Comparison of ENCODE assay signal across 25 cellular contexts in the genomic region with DNA sequence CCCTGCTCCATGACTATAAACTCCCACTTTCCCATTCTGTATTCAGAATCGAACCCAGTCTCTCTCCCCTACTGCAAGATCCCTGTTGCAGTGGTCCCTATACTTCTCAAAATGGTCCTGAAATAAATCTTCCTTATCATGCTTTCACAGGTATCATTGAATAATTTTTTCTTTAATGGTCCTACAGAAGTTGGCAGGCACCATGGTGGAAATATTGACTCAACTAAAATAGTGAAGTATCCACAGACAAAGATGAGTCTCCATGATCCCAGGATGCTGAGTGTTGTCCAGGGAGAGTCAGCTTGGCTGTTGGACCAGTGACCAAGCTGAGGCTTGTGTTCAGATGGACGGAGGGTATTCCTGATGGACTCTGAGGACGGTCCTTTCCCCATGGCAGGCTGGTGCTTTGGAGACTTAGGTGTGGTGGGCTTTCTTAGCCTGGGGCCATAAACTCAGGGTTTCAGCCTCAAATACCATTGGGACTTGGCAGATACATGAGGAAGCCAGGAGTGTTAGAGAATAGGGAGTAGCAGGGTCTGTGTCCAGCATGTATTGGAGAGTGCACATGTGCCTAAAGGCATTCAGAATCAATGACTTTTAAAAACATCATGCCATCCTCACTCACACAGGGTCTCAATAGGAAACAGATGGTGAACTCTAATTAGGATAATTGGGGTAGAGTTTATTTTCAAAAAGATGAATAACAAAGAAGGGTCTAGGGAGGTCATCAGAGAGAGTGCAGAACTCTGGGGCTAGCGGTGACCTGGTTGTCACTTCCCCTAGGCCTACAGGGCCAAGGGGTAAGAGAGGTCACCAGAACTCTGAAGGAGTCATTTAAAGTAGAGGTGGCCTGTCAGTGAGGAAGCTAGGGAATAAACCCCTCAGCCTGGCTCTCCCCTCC. TPM values are rescaled to one million over a fixed set of nuclear protein-coding genes. Genes with fewer than 3 reads are reported as not detected.
DNase-seq lines count a peak whose midpoint lies in the region; ATAC-seq and TF ChIP-seq lines count a peak whose summit lies in the region.
"Had no signal": no experiment of that assay in that cellular context is flagged by ENCODE, and none has a peak within 500 bp of the region (broad histone marks: within the 10 kb centered on the region; RNA-seq: fewer than 3 reads in every experiment).

No MANE protein-coding gene starts in this region.

- peaks cover 25% of the 10 kb centered on the region for H3K27me3 Mint-ChIP-seq in stimulated activated memory B cell treated with anti-CD40 and anti-IgM and Interleukin-4, amounts not matched to agents 10 μg/mL and 1 μg/mL and 100 μg/mL, for 72 hours

- intact Hi-C loops in left ventricle myocardium inferior (cut with micrococcal nuclease), result no loop called here
- intact Hi-C loops in Right ventricle myocardium superior (cut with DNase I), result loop anchor here (2.0 kb wide), 1 partner anchor 31 kb away; no protein-coding TSS in a partner anchor
- intact Hi-C loops in lower lobe of right lung (cut with DNase I), result no loop called here

- H3K4me3 Mint-ChIP-seq in stimulated activated memory B cell treated with anti-CD40 and anti-IgM and Interleukin-4, amounts not matched to agents 10 μg/mL and 1 μg/mL and 100 μg/mL, for 72 hours, result no peak overlapping the region
- H3K4me3 Mint-ChIP-seq: memory B cell; naive thymus-derived CD4-positive, alpha-beta T cell; T-cell had no signal

- no peaks in the 10 kb centered on the region for H3K36me3 ChIP-seq in left ventricle myocardium inferior
- H3K36me3 ChIP-seq in Loucy (ENCODE audit: insufficient read depth, low read length), result no peaks in the 10 kb centered on the region
- no peaks in the 10 kb centered on the region for H3K36me3 ChIP-seq in lower lobe of right lung
- H3K36me3 ChIP-seq: cardiac muscle cell, tibial artery had no signal

- peak overlapping the region; percentile 2 for H3K27ac Mint-ChIP-seq in stimulated activated memory B cell treated with anti-CD40 and anti-IgM and Interleukin-4, amounts not matched to agents 10 μg/mL and 1 μg/mL and 100 μg/mL, for 72 hours
- no peak overlapping the region for H3K27ac Mint-ChIP-seq in activated naive CD4-positive, alpha-beta T cell treated with anti-CD3 and anti-CD28 coated beads, Interleukin-2, amount 50 U/mL, for 72 hours
- H3K27ac Mint-ChIP-seq: memory B cell, T-cell had no signal

- no peak overlapping the region for H2AFZ ChIP-seq in Loucy (ENCODE audit: low read length)

- H3F3A ChIP-seq in Loucy (ENCODE audit: low read depth), result no peaks in the 10 kb centered on the region

- H3K4me3 ChIP-seq in left ventricle myocardium inferior (no peak overlapping the region), Loucy (ENCODE audit: low read length, poor library complexity, severe bottlenecking) (peak overlapping the region; percentile 55), lower lobe of right lung (no peak overlapping the region)
- H3K4me3 ChIP-seq: cardiac muscle cell, tibial artery had no signal

- H3K27ac ChIP-seq in left ventricle myocardium inferior (replicated peaks), result peak overlapping the region; percentile 74
- no peak overlapping the region for H3K27ac ChIP-seq in lower lobe of right lung
- H3K27ac ChIP-seq: cardiac muscle cell, epithelial cell of prostate, tibial artery had no signal

- H3K9me3 ChIP-seq in left ventricle myocardium inferior (replicated peaks) (no peaks in the 10 kb centered on the region), Loucy (ENCODE audit: insufficient read depth, low read depth, low read length) (no peaks in the 10 kb centered on the region), lower lobe of right lung (no peaks in the 10 kb centered on the region)
- H3K9me3 ChIP-seq: tibial artery had no signal

- H3K9me2 ChIP-seq in Loucy (replicated peaks; ENCODE audit: low read depth, low read length), result no peaks in the 10 kb centered on the region

- H3K9ac ChIP-seq in Loucy (ENCODE audit: low read depth, low read length, poor library complexity, severe bottlenecking), result peak overlapping the region; percentile 41

- H3K27me3 ChIP-seq in left ventricle myocardium inferior (ENCODE audit: low read depth), result no peaks in the 10 kb centered on the region
- H3K27me3 ChIP-seq in Loucy (ENCODE audit: insufficient read depth, low read length, poor library complexity, severe bottlenecking), result no peaks in the 10 kb centered on the region
- no peaks in the 10 kb centered on the region for H3K27me3 ChIP-seq in lower lobe of right lung (ENCODE audit: low read depth)
- H3K27me3 ChIP-seq: tibial artery had no signal

- no peak for TF ChIP-seq CTCF in left ventricle myocardium inferior (IDR thresholded peaks at IDR 0.05; ENCODE audit: borderline replicate concordance)
- no peak for TF ChIP-seq CTCF in Loucy (conservative IDR thresholded peaks at IDR 0.05; ENCODE audit: low read length)
- TF ChIP-seq CTCF in lower lobe of right lung (IDR thresholded peaks at IDR 0.05), result no peak

- H3K9me3 Mint-ChIP-seq in stimulated activated memory B cell treated with anti-CD40 and anti-IgM and Interleukin-4, amounts not matched to agents 10 μg/mL and 1 μg/mL and 100 μg/mL, for 72 hours, result no peaks in the 10 kb centered on the region
- no peaks in the 10 kb centered on the region for H3K9me3 Mint-ChIP-seq in activated naive CD4-positive, alpha-beta T cell treated with anti-CD3 and anti-CD28 coated beads, Interleukin-2, amount 50 U/mL, for 72 hours
- H3K9me3 Mint-ChIP-seq: memory B cell; naive thymus-derived CD4-positive, alpha-beta T cell; T-cell had no signal

- H3K4me2 ChIP-seq in Loucy (ENCODE audit: low read depth, low read length, poor library complexity, severe bottlenecking), result peak overlapping the region; percentile 71

- no peaks in the 10 kb centered on the region for H4K20me1 ChIP-seq in Loucy (ENCODE audit: insufficient read depth, low read length, poor library complexity, severe bottlenecking)

- ATAC-seq in Right ventricle myocardium superior (ENCODE audit: poor library complexity) (no peak), lower lobe of right lung (no peak)
- no peak for ATAC-seq in stimulated activated memory B cell treated with anti-CD40 and anti-IgM and Interleukin-4, amounts not matched to agents 10 μg/mL and 1 μg/mL and 100 μg/mL, for 72 hours
- ATAC-seq in activated naive CD4-positive, alpha-beta T cell treated with anti-CD3 and anti-CD28 coated beads, Interleukin-2, amount 50 U/mL, for 72 hours, result no peak
- ATAC-seq: HCT116; naive thymus-derived CD4-positive, alpha-beta T cell; T-cell had no signal

- no peaks in the 10 kb centered on the region for H3K36me3 Mint-ChIP-seq in stimulated activated memory B cell treated with anti-CD40 and anti-IgM and Interleukin-4, amounts not matched to agents 10 μg/mL and 1 μg/mL and 100 μg/mL, for 72 hours
- no peaks in the 10 kb centered on the region for H3K36me3 Mint-ChIP-seq in activated naive CD4-positive, alpha-beta T cell treated with anti-CD3 and anti-CD28 coated beads, Interleukin-2, amount 50 U/mL, for 72 hours
- H3K36me3 Mint-ChIP-seq: memory B cell; naive thymus-derived CD4-positive, alpha-beta T cell; T-cell had no signal

- no peak for DNase-seq in left ventricle myocardium inferior
- no peak for DNase-seq in Right ventricle myocardium superior
- peak; percentile 64 for DNase-seq in dermis blood vessel endothelial cell
- DNase-seq in hippocampal formation (lab: John Stamatoyannopoulos, UW), result no peak
- DNase-seq in lower lobe of right lung, result no peak
- no peak for DNase-seq in activated naive CD4-positive, alpha-beta T cell treated with anti-CD3 and anti-CD28 coated beads, Interleukin-2, amount 50 U/mL, for 72 hours (ENCODE audit: low spot score in 2 of 2)
- DNase-seq: activated CD4-positive, alpha-beta T cell treated with anti-CD3 and anti-CD28 coated beads, Interleukin-2, amount 50 U/mL, for 1 hour; activated naive CD4-positive, alpha-beta T cell; amniotic stem cell; DMS79 treated with DMSO at 0.1 percent for 48 hours; naive thymus-derived CD4-positive, alpha-beta T cell; NCI-H1105 treated with DMSO at 0.1 percent for 48 hours; NCI-H510A; SHP77 treated with DMSO at 0.1 percent for 48 hours; stimulated activated CD4-positive, alpha-beta T cell treated with anti-CD3 and anti-CD28 coated beads, Interleukin-15, amount 100 ng/mL, for 24 hours; T-cell; tibial artery had no signal

- peaks cover 7% of the 10 kb centered on the region for H3K4me1 Mint-ChIP-seq in stimulated activated memory B cell treated with anti-CD40 and anti-IgM and Interleukin-4, amounts not matched to agents 10 μg/mL and 1 μg/mL and 100 μg/mL, for 72 hours
- H3K4me1 Mint-ChIP-seq: naive thymus-derived CD4-positive, alpha-beta T cell; T-cell had no signal

- H3K4me1 ChIP-seq in left ventricle myocardium inferior (peaks cover 38% of the 10 kb centered on the region), Loucy (ENCODE audit: insufficient read depth, low read length, poor library complexity, severe bottlenecking) (peaks cover 32% of the 10 kb centered on the region), lower lobe of right lung (no peaks in the 10 kb centered on the region)

- H3K79me2 ChIP-seq in Loucy (ENCODE audit: insufficient read depth, low read length), result no peaks in the 10 kb centered on the region

RNA-seq across cellular contexts. Expression of gene TINAGL1, which starts 19.8 kb away (rescaled TPM):
- total RNA-seq in left ventricle myocardium inferior (223 TPM), Right ventricle myocardium superior (268 TPM), dermis blood vessel endothelial cell (418 and 719 TPM in 2 replicates), lower lobe of right lung (64.5 TPM)
- not detected for total RNA-seq in activated naive CD4-positive, alpha-beta T cell treated with anti-CD3 and anti-CD28 coated beads, Interleukin-2, amount 50 U/mL, for 72 hours
- total RNA-seq: LHCN-M2; naive thymus-derived CD4-positive, alpha-beta T cell had no signal

RNA-seq across cellular contexts. Expression of gene HCRTR1, which starts 21.4 kb away (rescaled TPM):
- 0.44 TPM for total RNA-seq in left ventricle myocardium inferior
- 0.46 TPM for total RNA-seq in Right ventricle myocardium superior
- total RNA-seq in dermis blood vessel endothelial cell, result 1.2 and 4.6 TPM in 2 replicates
- total RNA-seq in lower lobe of right lung, result not detected
- not detected for total RNA-seq in activated naive CD4-positive, alpha-beta T cell treated with anti-CD3 and anti-CD28 coated beads, Interleukin-2, amount 50 U/mL, for 72 hours
- total RNA-seq: cardiac muscle cell; LHCN-M2; naive thymus-derived CD4-positive, alpha-beta T cell; OCI-LY7; T-cell had no signal

RNA-seq across cellular contexts. Expression of gene PEF1, which starts 48.6 kb away (rescaled TPM):
- total RNA-seq in left ventricle myocardium inferior (36.4 TPM), Right ventricle myocardium superior (31.1 TPM), dermis blood vessel endothelial cell (145 and 159 TPM in 2 replicates), lower lobe of right lung (61.6 TPM)
- total RNA-seq in activated naive CD4-positive, alpha-beta T cell treated with anti-CD3 and anti-CD28 coated beads, Interleukin-2, amount 50 U/mL, for 72 hours, result 10 to 100 TPM; 55.4 to 55.8 TPM

Comparison
In these comparisons a context has a peak if more than half of its experiments do, and no peak if none do; other contexts are left out.
1. RNA of gene TINAGL1, which starts 19.8 kb away (total RNA-seq): 418 to 719 TPM in dermis blood vessel endothelial cell, 268 TPM in Right ventricle myocardium superior (single experiment), 223 TPM in left ventricle myocardium inferior (single experiment) and 64.5 TPM in lower lobe of right lung (single experiment); not detected in activated naive CD4-positive, alpha-beta T cell treated with anti-CD3 and anti-CD28 coated beads, Interleukin-2, amount 50 U/mL, for 72 hours; every median in the first group is over 10 times any median in the second.